In genomic region chr11:70715166-70715565, GRCh38 we compare ENCODE assay signal across 15 cellular contexts.
DNase-seq lines count a peak whose midpoint lies in the region; ATAC-seq and TF ChIP-seq lines count a peak whose summit lies in the region.
"Had no signal": no experiment of that assay in that cellular context is flagged by ENCODE, and none has a peak within 500 bp of the region (broad histone marks: within the 10 kb centered on the region; RNA-seq: fewer than 3 reads in every experiment).

No MANE protein-coding gene starts in this region.

- WGBS in neuronal stem cell (ENCODE audit: extremely low coverage in 2 of 2, insufficient read length in 2 of 2, insufficient replicate concordance in 1 of 2), 2 donors: no CpG with 5 or more reads among the region's 6 CpGs
- 94% methylated on average over 6 of the region's 6 CpGs for WGBS in prostate gland

- no peak overlapping the region for H3K27ac ChIP-seq in RWPE2 (ENCODE audit: poor library complexity, severe bottlenecking)
- H3K27ac ChIP-seq in neuronal stem cell (replicated peaks; ENCODE audit: low read length): no peak overlapping the region
- no peak overlapping the region for H3K27ac ChIP-seq in prostate gland
- H3K27ac ChIP-seq: BLaER1 treated with 17β-estradiol and CSF1 and Interleukin-3, amounts not matched to agents 10 nM and 100 nM; C4-2B had no signal

- peaks cover 3% of the 10 kb centered on the region for H3K27me3 Mint-ChIP-seq in brain

- H3K9me3 ChIP-seq in RWPE2 (ENCODE audit: severe bottlenecking) (no peaks in the 10 kb centered on the region), neuronal stem cell (replicated peaks in 1 of 2; ENCODE audit: control insufficient read depth in 2 of 2, insufficient read depth in 1 of 2, low read depth in 1 of 2, low read length in 2 of 2) (no peaks in the 10 kb centered on the region), prostate gland (no peaks in the 10 kb centered on the region)
- H3K9me3 ChIP-seq: BLaER1 treated with 17β-estradiol and CSF1 and Interleukin-3, amounts not matched to agents 10 nM and 100 nM; Caco-2 had no signal

- intact Hi-C loops in prostate gland (cut with DNase I): no loop called here

- no peaks in the 10 kb centered on the region for H3K36me3 Mint-ChIP-seq in brain
- H3K36me3 Mint-ChIP-seq: CD8-positive, alpha-beta T cell had no signal

- H3K4ac ChIP-seq in neuronal stem cell (ENCODE audit: low read length): no peak overlapping the region

- H3K36me3 ChIP-seq in RWPE2 (ENCODE audit: low read depth) (no peaks in the 10 kb centered on the region), neuronal stem cell (replicated peaks in 1 of 2; ENCODE audit: control insufficient read depth in 2 of 2, insufficient read depth in 2 of 2, low read length in 2 of 2) (no peaks in the 10 kb centered on the region), prostate gland (no peaks in the 10 kb centered on the region)
- H3K36me3 ChIP-seq: BLaER1 treated with 17β-estradiol and CSF1 and Interleukin-3, amounts not matched to agents 10 nM and 100 nM had no signal

- no peak overlapping the region for H2AFZ ChIP-seq in neuronal stem cell (ENCODE audit: low read length)

- H3K4me1 Mint-ChIP-seq in brain: peaks cover 87% of the 10 kb centered on the region

- no peaks in the 10 kb centered on the region for H3K27me3 ChIP-seq in RWPE2 (ENCODE audit: insufficient read depth, poor library complexity, severe bottlenecking)
- no peaks in the 10 kb centered on the region for H3K27me3 ChIP-seq in neuronal stem cell (ENCODE audit: control insufficient read depth in 3 of 3, insufficient read depth in 3 of 3, low read depth in 1 of 3, low read length in 3 of 3)
- no peaks in the 10 kb centered on the region for H3K27me3 ChIP-seq in prostate gland (replicated peaks; ENCODE audit: insufficient read depth)

- DNase-seq in RWPE2 (ENCODE audit: low spot score) (peak; percentile 38), neuronal stem cell (ENCODE audit: low spot score) (no peak), NCI-H1092 (lab: John Stamatoyannopoulos, UW) (no peak), prostate gland (ENCODE audit: low spot score) (no peak)
- DNase-seq: 8988T; ACHN; Caco-2; Calu3; CD4-positive, alpha-beta T cell; CD8-positive, alpha-beta T cell; DMS79 treated with DMSO at 0.1 percent for 48 hours; GF-D8 had no signal

- no peak overlapping the region for H2BK15ac ChIP-seq in neuronal stem cell (ENCODE audit: low read length)

- H3K4me3 Mint-ChIP-seq in brain: no peak overlapping the region
- H3K4me3 Mint-ChIP-seq: CD4-positive, alpha-beta T cell; CD8-positive, alpha-beta T cell had no signal

- H2BK5ac ChIP-seq in neuronal stem cell (ENCODE audit: low read length): peak overlapping the region; percentile 35

- peak overlapping the region; percentile 46 for H2BK12ac ChIP-seq in neuronal stem cell (ENCODE audit: low read length)

- no peak overlapping the region for H3K14ac ChIP-seq in neuronal stem cell (ENCODE audit: low read length)

- no peak overlapping the region for H3K9ac ChIP-seq in neuronal stem cell (ENCODE audit: low read depth, low read length, poor library complexity)
- H3K9ac ChIP-seq: BLaER1 treated with 17β-estradiol and CSF1 and Interleukin-3, amounts not matched to agents 10 nM and 100 nM had no signal

- no peak for TF ChIP-seq CTCF in RWPE2 (IDR thresholded peaks at IDR 0.05; ENCODE audit: poor library complexity, severe bottlenecking)
- no peak for TF ChIP-seq CTCF in brain (conservative IDR thresholded peaks at IDR 0.05)
- no peak for TF ChIP-seq CTCF in prostate gland (IDR thresholded peaks at IDR 0.05)

- H4K8ac ChIP-seq in neuronal stem cell (ENCODE audit: low read depth, low read length): no peak overlapping the region

- H3K4me3 ChIP-seq in RWPE2 (ENCODE audit: severe bottlenecking) (no peak overlapping the region), neuronal stem cell (ENCODE audit: low read length in 2 of 2) (no peak overlapping the region), prostate gland (no peak overlapping the region)
- H3K4me3 ChIP-seq: BLaER1 treated with 17β-estradiol and CSF1 and Interleukin-3, amounts not matched to agents 10 nM and 100 nM had no signal

- peak overlapping the region; percentile 27 for H3K23ac ChIP-seq in neuronal stem cell (ENCODE audit: low read depth, low read length, poor library complexity)

- H3K9me3 Mint-ChIP-seq in brain: no peaks in the 10 kb centered on the region
- H3K9me3 Mint-ChIP-seq: CD4-positive, alpha-beta T cell; CD8-positive, alpha-beta T cell had no signal

- H3K18ac ChIP-seq in neuronal stem cell (ENCODE audit: low read length): no peak overlapping the region

- H3K79me1 ChIP-seq in neuronal stem cell (ENCODE audit: low read depth, low read length): no peaks in the 10 kb centered on the region

- H3K4me1 ChIP-seq in RWPE2 (ENCODE audit: insufficient read depth, poor library complexity, severe bottlenecking): no peaks in the 10 kb centered on the region
- peaks cover 14 to 16% of the 10 kb centered on the region in 2 donors for H3K4me1 ChIP-seq in neuronal stem cell (ENCODE audit: control insufficient read depth in 2 of 2, insufficient read depth in 1 of 2, low read depth in 1 of 2, low read length in 2 of 2)
- H3K4me1 ChIP-seq in prostate gland (replicated peaks): no peaks in the 10 kb centered on the region

- H2AK5ac ChIP-seq in neuronal stem cell (ENCODE audit: low read depth, low read length): peak overlapping the region; percentile 95

- no peak for TF ChIP-seq POLR2A in prostate gland (IDR thresholded peaks at IDR 0.05)

- no peak overlapping the region for H4K91ac ChIP-seq in neuronal stem cell (ENCODE audit: low read depth, low read length, poor library complexity)

- H2BK120ac ChIP-seq in neuronal stem cell (ENCODE audit: low read depth, low read length): no peak overlapping the region

- peak overlapping the region in 3 of 5 experiments; percentile 70 to 92 (median 84) for H3K27ac Mint-ChIP-seq in brain
- H3K27ac Mint-ChIP-seq: CD4-positive, alpha-beta T cell; CD8-positive, alpha-beta T cell had no signal

- no peak overlapping the region for H3K4me2 ChIP-seq in neuronal stem cell (ENCODE audit: insufficient read depth, low read length, poor library complexity, severe bottlenecking)
- H3K4me2 ChIP-seq: BLaER1 treated with 17β-estradiol and CSF1 and Interleukin-3, amounts not matched to agents 10 nM and 100 nM had no signal

- ATAC-seq in RWPE2 (ENCODE audit: low read depth): no peak
- ATAC-seq: CD8-positive, alpha-beta T cell had no signal
